In genomic region chr11:714436-714835, GRCh38 we compare ENCODE assay signal across 29 cellular contexts.
"Had no signal": no experiment of that assay in that cellular context is flagged by ENCODE, and none has a peak within 500 bp of the region (broad histone marks: within the 10 kb centered on the region; RNA-seq: fewer than 3 reads in every experiment).

No MANE protein-coding gene starts in this region.

- ATAC-seq: activated T-cell treated with anti-CD3 and anti-CD28 coated beads, Interleukin-2, amount 50 U/mL, for 72 hours had no signal

- H3K9me3 Mint-ChIP-seq: activated CD4-positive, alpha-beta memory T cell treated with anti-CD3 and anti-CD28 coated beads, Interleukin-2, amount 10 ng/mL, durations not matched to agents 7 days and 5 days; activated T-cell treated with anti-CD3 and anti-CD28 coated beads, Interleukin-2, amount 50 U/mL, for 24 hours had no signal

- H3K27ac Mint-ChIP-seq: activated CD4-positive, alpha-beta memory T cell treated with anti-CD3 and anti-CD28 coated beads, Interleukin-2, amount 10 ng/mL, durations not matched to agents 7 days and 5 days; activated CD4-positive, alpha-beta T cell treated with anti-CD3 and anti-CD28 coated beads, Interleukin-2, amount 10 ng/mL, durations not matched to agents 7 days and 5 days; activated naive CD4-positive, alpha-beta T cell treated with anti-CD3 and anti-CD28 coated beads, Interleukin-2, amount 10 ng/mL, durations not matched to agents 7 days and 5 days; activated naive CD8-positive, alpha-beta T cell treated with anti-CD3 and anti-CD28 coated beads, Interleukin-2, amount 10 ng/mL, durations not matched to agents 7 days and 5 days; activated T-cell treated with anti-CD3 and anti-CD28 coated beads, Interleukin-2, amount 50 U/mL, for 24 hours; activated T-cell treated with anti-CD3 and anti-CD28 coated beads, Interleukin-2, amount 50 U/mL, for 72 hours had no signal

- H3K27ac ChIP-seq: brain microvascular endothelial cell, epithelial cell of prostate had no signal

- H3K36me3 Mint-ChIP-seq: activated naive CD4-positive, alpha-beta T cell treated with anti-CD3 and anti-CD28 coated beads, Interleukin-2, amount 10 ng/mL, durations not matched to agents 7 days and 5 days had no signal

- H3K36me3 ChIP-seq: brain microvascular endothelial cell had no signal

- FAIRE-seq: astrocyte, bronchial epithelial cell, colon, endometrium, endothelial cell of umbilical vein, frontal cortex had no signal

- DNase-seq: activated CD4-positive, alpha-beta memory T cell treated with anti-CD3 and anti-CD28 coated beads, Interleukin-2, amount 10 ng/mL, durations not matched to agents 7 days and 5 days; activated CD4-positive, alpha-beta T cell treated with anti-CD3 and anti-CD28 coated beads for 1 hour; activated CD4-positive, alpha-beta T cell treated with anti-CD3 and anti-CD28 coated beads for 4 hours; activated CD4-positive, alpha-beta T cell treated with anti-CD3 and anti-CD28 coated beads, Interleukin-2, amount 10 ng/mL, durations not matched to agents 7 days and 5 days; activated CD4-positive, alpha-beta T cell treated with anti-CD3 and anti-CD28 coated beads, Interleukin-2, amount 50 U/mL, for 4 hours; activated CD8-positive, alpha-beta memory T cell treated with anti-CD3 and anti-CD28 coated beads, Interleukin-2, amount 50 U/mL, for 48 hours; activated gamma-delta T cell; activated naive CD4-positive, alpha-beta T cell; activated naive CD4-positive, alpha-beta T cell treated with anti-CD3 and anti-CD28 coated beads, Interleukin-2, amount 10 ng/mL, durations not matched to agents 7 days and 5 days; activated naive CD8-positive, alpha-beta T cell treated with anti-CD3 and anti-CD28 coated beads, Interleukin-2, amount 10 ng/mL, durations not matched to agents 7 days and 5 days; activated T-cell treated with anti-CD3 and anti-CD28 coated beads for 4 hours; activated T-cell treated with anti-CD3 and anti-CD28 coated beads, Interleukin-2, amount 50 U/mL, for 24 hours; activated T-cell treated with anti-CD3 and anti-CD28 coated beads, Interleukin-2, amount 50 U/mL, for 72 hours; amniotic stem cell; anterior cingulate cortex; brain microvascular endothelial cell; cortex of kidney; dermis blood vessel endothelial cell; effector CD4-positive, alpha-beta T cell; foreskin fibroblast; head of caudate nucleus; T-helper 2 cell had no signal

- H3K4me3 Mint-ChIP-seq: activated CD4-positive, alpha-beta memory T cell treated with anti-CD3 and anti-CD28 coated beads, Interleukin-2, amount 10 ng/mL, durations not matched to agents 7 days and 5 days; activated CD4-positive, alpha-beta T cell treated with anti-CD3 and anti-CD28 coated beads, Interleukin-2, amount 10 ng/mL, durations not matched to agents 7 days and 5 days; activated naive CD4-positive, alpha-beta T cell treated with anti-CD3 and anti-CD28 coated beads, Interleukin-2, amount 10 ng/mL, durations not matched to agents 7 days and 5 days; activated naive CD8-positive, alpha-beta T cell treated with anti-CD3 and anti-CD28 coated beads, Interleukin-2, amount 10 ng/mL, durations not matched to agents 7 days and 5 days; activated T-cell treated with anti-CD3 and anti-CD28 coated beads, Interleukin-2, amount 50 U/mL, for 24 hours; activated T-cell treated with anti-CD3 and anti-CD28 coated beads, Interleukin-2, amount 50 U/mL, for 72 hours had no signal

- H3K27me3 ChIP-seq: brain microvascular endothelial cell had no signal
